1 cellular context compared by ENCODE assay signal in the genomic region with DNA sequence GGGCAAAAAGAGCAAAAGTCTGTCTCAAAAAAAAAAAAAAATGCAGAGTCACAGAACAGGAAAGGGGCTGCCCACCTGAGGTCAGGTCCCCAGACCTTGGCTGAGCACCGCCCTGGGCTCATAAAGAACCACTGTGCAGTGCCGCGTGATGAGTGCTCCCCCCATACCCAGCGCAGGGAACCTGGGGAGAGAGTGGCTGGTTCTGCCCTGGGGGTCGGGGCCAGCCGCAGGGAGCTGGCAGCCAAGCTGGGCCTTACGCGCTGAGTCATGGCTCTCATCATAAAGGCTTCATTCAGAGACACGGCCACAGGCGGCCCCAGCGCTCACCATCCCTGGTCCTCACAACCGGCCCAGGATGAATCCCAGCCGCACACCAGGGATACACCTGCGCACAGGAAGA.
TF ChIP-seq lines count a peak whose summit lies in the region.

No MANE protein-coding gene starts in this region.

TF ChIP-seq in HepG2, 621 proteins besides CTCF, POLR2A, EP300 and RAD21 (continued from another document and continues in another):
- TF ChIP-seq, protein P1, sequence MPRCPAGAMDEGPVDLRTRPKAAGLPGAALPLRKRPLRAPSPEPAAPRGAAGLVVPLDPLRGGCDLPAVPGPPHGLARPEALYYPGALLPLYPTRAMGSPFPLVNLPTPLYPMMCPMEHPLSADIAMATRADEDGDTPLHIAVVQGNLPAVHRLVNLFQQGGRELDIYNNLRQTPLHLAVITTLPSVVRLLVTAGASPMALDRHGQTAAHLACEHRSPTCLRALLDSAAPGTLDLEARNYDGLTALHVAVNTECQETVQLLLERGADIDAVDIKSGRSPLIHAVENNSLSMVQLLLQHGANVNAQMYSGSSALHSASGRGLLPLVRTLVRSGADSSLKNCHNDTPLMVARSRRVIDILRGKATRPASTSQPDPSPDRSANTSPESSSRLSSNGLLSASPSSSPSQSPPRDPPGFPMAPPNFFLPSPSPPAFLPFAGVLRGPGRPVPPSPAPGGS (CRISPR knock-in tag; IDR thresholded peaks at IDR 0.05): no peak
- TF ChIP-seq ELF3 (CRISPR knock-in tag; IDR thresholded peaks at IDR 0.05): no peak
- TF ChIP-seq KMT2B (CRISPR knock-in tag; IDR thresholded peaks at IDR 0.05): no peak
- TF ChIP-seq, protein P2, sequence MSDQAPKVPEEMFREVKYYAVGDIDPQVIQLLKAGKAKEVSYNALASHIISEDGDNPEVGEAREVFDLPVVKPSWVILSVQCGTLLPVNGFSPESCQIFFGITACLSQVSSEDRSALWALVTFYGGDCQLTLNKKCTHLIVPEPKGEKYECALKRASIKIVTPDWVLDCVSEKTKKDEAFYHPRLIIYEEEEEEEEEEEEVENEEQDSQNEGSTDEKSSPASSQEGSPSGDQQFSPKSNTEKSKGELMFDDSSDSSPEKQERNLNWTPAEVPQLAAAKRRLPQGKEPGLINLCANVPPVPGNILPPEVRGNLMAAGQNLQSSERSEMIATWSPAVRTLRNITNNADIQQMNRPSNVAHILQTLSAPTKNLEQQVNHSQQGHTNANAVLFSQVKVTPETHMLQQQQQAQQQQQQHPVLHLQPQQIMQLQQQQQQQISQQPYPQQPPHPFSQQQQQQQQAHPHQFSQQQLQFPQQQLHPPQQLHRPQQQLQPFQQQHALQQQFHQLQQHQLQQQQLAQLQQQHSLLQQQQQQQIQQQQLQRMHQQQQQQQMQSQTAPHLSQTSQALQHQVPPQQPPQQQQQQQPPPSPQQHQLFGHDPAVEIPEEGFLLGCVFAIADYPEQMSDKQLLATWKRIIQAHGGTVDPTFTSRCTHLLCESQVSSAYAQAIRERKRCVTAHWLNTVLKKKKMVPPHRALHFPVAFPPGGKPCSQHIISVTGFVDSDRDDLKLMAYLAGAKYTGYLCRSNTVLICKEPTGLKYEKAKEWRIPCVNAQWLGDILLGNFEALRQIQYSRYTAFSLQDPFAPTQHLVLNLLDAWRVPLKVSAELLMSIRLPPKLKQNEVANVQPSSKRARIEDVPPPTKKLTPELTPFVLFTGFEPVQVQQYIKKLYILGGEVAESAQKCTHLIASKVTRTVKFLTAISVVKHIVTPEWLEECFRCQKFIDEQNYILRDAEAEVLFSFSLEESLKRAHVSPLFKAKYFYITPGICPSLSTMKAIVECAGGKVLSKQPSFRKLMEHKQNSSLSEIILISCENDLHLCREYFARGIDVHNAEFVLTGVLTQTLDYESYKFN (CRISPR knock-in tag; conservative IDR thresholded peaks at IDR 0.05): peak; percentile 53
- no peak for TF ChIP-seq ZNF24 (IDR thresholded peaks at IDR 0.05)
- TF ChIP-seq ZNF672 (CRISPR knock-in tag; IDR thresholded peaks at IDR 0.05): no peak
- no peak for TF ChIP-seq AGO2 (optimal IDR thresholded peaks at IDR 0.05; ENCODE audit: low read depth, low read length)
- TF ChIP-seq SMC3 (IDR thresholded peaks at IDR 0.05; ENCODE audit: low read length): no peak
- peak; percentile 38; the same call in 1 of the 2 replicates for TF ChIP-seq HOXA3 (CRISPR knock-in tag; IDR thresholded peaks at IDR 0.05)
- no peak for TF ChIP-seq ZBTB3 (CRISPR knock-in tag; IDR thresholded peaks at IDR 0.05; ENCODE audit: borderline replicate concordance, low read depth)
- TF ChIP-seq TEAD3 (CRISPR knock-in tag; optimal IDR thresholded peaks at IDR 0.05; ENCODE audit: borderline replicate concordance): peak; percentile 10
- TF ChIP-seq ZNF652 (CRISPR knock-in tag; IDR thresholded peaks at IDR 0.05; ENCODE audit: borderline replicate concordance, low read depth): no peak
- no peak for TF ChIP-seq ETV6 (CRISPR knock-in tag; conservative IDR thresholded peaks at IDR 0.05)
- peak; percentile 89 for TF ChIP-seq MAFG (CRISPR knock-in tag; IDR thresholded peaks at IDR 0.05)
- no peak for TF ChIP-seq AFF4 (CRISPR knock-in tag; IDR thresholded peaks at IDR 0.05)
- TF ChIP-seq CCDC6 (CRISPR knock-in tag; IDR thresholded peaks at IDR 0.05): no peak
- TF ChIP-seq ZNF441 (CRISPR knock-in tag; IDR thresholded peaks at IDR 0.05; ENCODE audit: borderline replicate concordance): no peak
- no peak for TF ChIP-seq GPN1 (CRISPR knock-in tag; IDR thresholded peaks at IDR 0.05; ENCODE audit: borderline replicate concordance)
- no peak for TF ChIP-seq ZBTB26 (CRISPR knock-in tag; IDR thresholded peaks at IDR 0.05; ENCODE audit: borderline replicate concordance)
- no peak for TF ChIP-seq SMARCC2 (IDR thresholded peaks at IDR 0.05)
- TF ChIP-seq, protein P3, sequence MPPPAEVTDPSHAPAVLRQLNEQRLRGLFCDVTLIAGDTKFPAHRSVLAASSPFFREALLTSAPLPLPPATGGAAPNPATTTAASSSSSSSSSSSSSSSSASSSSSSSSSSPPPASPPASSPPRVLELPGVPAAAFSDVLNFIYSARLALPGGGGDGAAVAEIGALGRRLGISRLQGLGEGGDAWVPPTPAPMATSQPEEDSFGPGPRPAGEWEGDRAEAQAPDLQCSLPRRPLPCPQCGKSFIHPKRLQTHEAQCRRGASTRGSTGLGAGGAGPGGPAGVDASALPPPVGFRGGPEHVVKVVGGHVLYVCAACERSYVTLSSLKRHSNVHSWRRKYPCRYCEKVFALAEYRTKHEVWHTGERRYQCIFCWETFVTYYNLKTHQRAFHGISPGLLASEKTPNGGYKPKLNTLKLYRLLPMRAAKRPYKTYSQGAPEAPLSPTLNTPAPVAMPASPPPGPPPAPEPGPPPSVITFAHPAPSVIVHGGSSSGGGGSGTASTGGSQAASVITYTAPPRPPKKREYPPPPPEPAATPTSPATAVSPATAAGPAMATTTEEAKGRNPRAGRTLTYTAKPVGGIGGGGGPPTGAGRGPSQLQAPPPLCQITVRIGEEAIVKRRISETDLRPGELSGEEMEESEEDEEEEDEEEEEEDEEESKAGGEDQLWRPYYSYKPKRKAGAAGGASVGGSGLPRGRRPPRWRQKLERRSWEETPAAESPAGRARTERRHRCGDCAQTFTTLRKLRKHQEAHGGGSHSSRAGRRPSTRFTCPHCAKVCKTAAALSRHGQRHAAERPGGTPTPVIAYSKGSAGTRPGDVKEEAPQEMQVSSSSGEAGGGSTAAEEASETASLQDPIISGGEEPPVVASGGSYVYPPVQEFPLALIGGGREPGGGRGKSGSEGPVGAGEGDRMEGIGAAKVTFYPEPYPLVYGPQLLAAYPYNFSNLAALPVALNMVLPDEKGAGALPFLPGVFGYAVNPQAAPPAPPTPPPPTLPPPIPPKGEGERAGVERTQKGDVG (CRISPR knock-in tag; IDR thresholded peaks at IDR 0.05; ENCODE audit: borderline replicate concordance): 0 out of 2 replicates have a peak, but pooled peaks have one; percentile 57
- TF ChIP-seq NFE2L2 (IDR thresholded peaks at IDR 0.05; ENCODE audit: low read length): peak; percentile 59; the same call in 1 of the 2 replicates
- TF ChIP-seq, protein P4, sequence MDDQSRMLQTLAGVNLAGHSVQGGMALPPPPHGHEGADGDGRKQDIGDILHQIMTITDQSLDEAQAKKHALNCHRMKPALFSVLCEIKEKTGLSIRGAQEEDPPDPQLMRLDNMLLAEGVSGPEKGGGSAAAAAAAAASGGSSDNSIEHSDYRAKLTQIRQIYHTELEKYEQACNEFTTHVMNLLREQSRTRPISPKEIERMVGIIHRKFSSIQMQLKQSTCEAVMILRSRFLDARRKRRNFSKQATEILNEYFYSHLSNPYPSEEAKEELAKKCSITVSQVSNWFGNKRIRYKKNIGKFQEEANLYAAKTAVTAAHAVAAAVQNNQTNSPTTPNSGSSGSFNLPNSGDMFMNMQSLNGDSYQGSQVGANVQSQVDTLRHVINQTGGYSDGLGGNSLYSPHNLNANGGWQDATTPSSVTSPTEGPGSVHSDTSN (CRISPR knock-in tag; IDR thresholded peaks at IDR 0.05; ENCODE audit: borderline replicate concordance): no peak
- TF ChIP-seq ZBTB20 (CRISPR knock-in tag; IDR thresholded peaks at IDR 0.05; ENCODE audit: borderline replicate concordance, low read depth): no peak
- no peak for TF ChIP-seq NFYC (CRISPR knock-in tag; IDR thresholded peaks at IDR 0.05)
- no peak for TF ChIP-seq NRL (CRISPR knock-in tag; IDR thresholded peaks at IDR 0.05; ENCODE audit: borderline replicate concordance)
- no peak for TF ChIP-seq CSRNP1 (CRISPR knock-in tag; IDR thresholded peaks at IDR 0.05)
- TF ChIP-seq MYNN (CRISPR knock-in tag; IDR thresholded peaks at IDR 0.05; ENCODE audit: low read depth): no peak
- no peak for TF ChIP-seq CENPBD1 (CRISPR knock-in tag; IDR thresholded peaks at IDR 0.05; ENCODE audit: borderline replicate concordance, low read depth)
- TF ChIP-seq SP2 (CRISPR knock-in tag; IDR thresholded peaks at IDR 0.05): no peak
- TF ChIP-seq SSRP1 (CRISPR knock-in tag; IDR thresholded peaks at IDR 0.05): no peak
- no peak for TF ChIP-seq GTF2F1 (IDR thresholded peaks at IDR 0.05; ENCODE audit: low read length)
- no peak for TF ChIP-seq RARG (CRISPR knock-in tag; IDR thresholded peaks at IDR 0.05; ENCODE audit: low read depth)
- peak; percentile 33; the same call in 1 of the 2 replicates for TF ChIP-seq ZGPAT (CRISPR knock-in tag; IDR thresholded peaks at IDR 0.05)
- no peak for TF ChIP-seq ZNF484 (CRISPR knock-in tag; IDR thresholded peaks at IDR 0.05; ENCODE audit: borderline replicate concordance, low read depth)
- TF ChIP-seq ZNF891 (CRISPR knock-in tag; IDR thresholded peaks at IDR 0.05): 0 out of 2 replicates have a peak, but pooled peaks have one; percentile 31
- TF ChIP-seq XRCC5 (optimal IDR thresholded peaks at IDR 0.05; ENCODE audit: low read length): peak; percentile 51
- TF ChIP-seq ZNF678 (CRISPR knock-in tag; IDR thresholded peaks at IDR 0.05): no peak
- no peak for TF ChIP-seq ZZZ3 (CRISPR knock-in tag; IDR thresholded peaks at IDR 0.05; ENCODE audit: borderline replicate concordance)
